Comparison of ENCODE assay signal across 11 cellular contexts in genomic region chr4:94525993-94526740, GRCh38.
DNase-seq lines count a peak whose midpoint lies in the region; ATAC-seq and TF ChIP-seq lines count a peak whose summit lies in the region.
"Had no signal": no experiment of that assay in that cellular context is flagged by ENCODE, and none has a peak within 500 bp of the region (broad histone marks: within the 10 kb centered on the region; RNA-seq: fewer than 3 reads in every experiment).

No MANE protein-coding gene starts in this region.

- H3K27me3 ChIP-seq in thyroid gland (no peaks in the 10 kb centered on the region), ovary (no peaks in the 10 kb centered on the region)

- H3K27me3 Mint-ChIP-seq in activated CD4-positive, alpha-beta memory T cell treated with anti-CD3 and anti-CD28 coated beads for 36 hours = no peaks in the 10 kb centered on the region
- H3K27me3 Mint-ChIP-seq: activated CD4-positive, alpha-beta T cell treated with anti-CD3 and anti-CD28 coated beads, Interleukin-2, amount 10 ng/mL, durations not matched to agents 24 days and 14 days had no signal

- peaks cover 8 to 29% of the 10 kb centered on the region in 2 donors for H3K4me1 ChIP-seq in thyroid gland
- H3K4me1 ChIP-seq in ovary (ENCODE audit: insufficient read depth) = peaks cover 5% of the 10 kb centered on the region

- POLR2A ChIA-PET in activated CD4-positive, alpha-beta memory T cell treated with anti-CD3 and anti-CD28 coated beads for 36 hours (lab: Charles Lee) = no interaction called here

- peak in 1 of 2 donors; percentile 7 for TF ChIP-seq POLR2A in thyroid gland (IDR thresholded peaks at IDR 0.05)
- TF ChIP-seq POLR2A in GM18505 (IDR thresholded peaks at IDR 0.05; ENCODE audit: borderline replicate concordance, extremely low read depth, insufficient read depth, insufficient read length) = no peak
- TF ChIP-seq POLR2A in ovary (IDR thresholded peaks at IDR 0.05) = no peak

- H3K9me3 Mint-ChIP-seq in activated CD4-positive, alpha-beta memory T cell treated with anti-CD3 and anti-CD28 coated beads for 36 hours = no peaks in the 10 kb centered on the region
- H3K9me3 Mint-ChIP-seq: activated CD4-positive, alpha-beta T cell treated with anti-CD3 and anti-CD28 coated beads, Interleukin-2, amount 10 ng/mL, durations not matched to agents 24 days and 14 days had no signal

- H3K36me3 ChIP-seq in thyroid gland (no peaks in the 10 kb centered on the region), ovary (no peaks in the 10 kb centered on the region)

- CTCF ChIA-PET in activated CD4-positive, alpha-beta memory T cell treated with anti-CD3 and anti-CD28 coated beads for 36 hours (lab: Charles Lee) = no interaction called here

- H3K9me3 ChIP-seq in thyroid gland (no peaks in the 10 kb centered on the region), ovary (no peaks in the 10 kb centered on the region)

- DNase-seq in fibroblast of villous mesenchyme (ENCODE audit: low read depth) (peak; percentile 97), thyroid gland (no peak), HUDEP-2 (lab: John Stamatoyannopoulos, UW; ENCODE audit: unreplicated experiment in 76 of 76) (no peak), ovary (no peak)
- DNase-seq in activated CD4-positive, alpha-beta memory T cell treated with anti-CD3 and anti-CD28 coated beads for 36 hours = no peak
- DNase-seq: activated CD4-positive, alpha-beta T cell treated with anti-CD3 and anti-CD28 coated beads, Interleukin-2, amount 10 ng/mL, durations not matched to agents 24 days and 14 days; erythroblast; NCI-H2081 had no signal

- TF ChIP-seq EP300 in ovary (IDR thresholded peaks at IDR 0.05) = no peak

- peaks cover 5% of the 10 kb centered on the region for H3K36me3 Mint-ChIP-seq in activated CD4-positive, alpha-beta memory T cell treated with anti-CD3 and anti-CD28 coated beads for 36 hours

- peak overlapping the region; percentile 60 to 77 (median 72) for H3K27ac ChIP-seq in thyroid gland
- peak overlapping the region in 1 of 2 donors; percentile 37 for H3K27ac ChIP-seq in ovary

- intact Hi-C loops in thyroid gland (cut with DNase I) = no loop called here
- intact Hi-C loops in activated CD4-positive, alpha-beta memory T cell treated with anti-CD3 and anti-CD28 coated beads for 36 hours (cut with micrococcal nuclease) = no loop called here
- intact Hi-C loops in ovary (cut with DNase I) = no loop called here

- H3K4me1 Mint-ChIP-seq in activated CD4-positive, alpha-beta memory T cell treated with anti-CD3 and anti-CD28 coated beads for 36 hours (ENCODE audit: low read depth) = peaks cover 2% of the 10 kb centered on the region

- H3K27ac Mint-ChIP-seq in activated CD4-positive, alpha-beta memory T cell treated with anti-CD3 and anti-CD28 coated beads for 36 hours = no peak overlapping the region
- H3K27ac Mint-ChIP-seq: activated CD4-positive, alpha-beta T cell treated with anti-CD3 and anti-CD28 coated beads, Interleukin-2, amount 10 ng/mL, durations not matched to agents 24 days and 14 days had no signal

- no peak for TF ChIP-seq CTCF in fibroblast of villous mesenchyme (IDR thresholded peaks at IDR 0.05; ENCODE audit: insufficient read depth, low read depth, low read length)
- TF ChIP-seq CTCF in thyroid gland (IDR thresholded peaks at IDR 0.05) = no peak
- TF ChIP-seq CTCF in ovary (IDR thresholded peaks at IDR 0.05) = no peak

- 39 to 45% methylated on average over 3 of the region's 3 CpGs for WGBS in thyroid gland, 2 donors
- WGBS in ovary, 3 donors = 6 to 13% (median 11%) methylated on average over 3 of the region's 3 CpGs

- H3K4me3 Mint-ChIP-seq in activated CD4-positive, alpha-beta memory T cell treated with anti-CD3 and anti-CD28 coated beads for 36 hours = no peak overlapping the region
- H3K4me3 Mint-ChIP-seq: activated CD4-positive, alpha-beta T cell treated with anti-CD3 and anti-CD28 coated beads, Interleukin-2, amount 10 ng/mL, durations not matched to agents 24 days and 14 days had no signal

- H3K4me3 ChIP-seq in fibroblast of villous mesenchyme (ENCODE audit: low read depth, low read length) (no peak overlapping the region), thyroid gland (replicated peaks in 1 of 3) (no peak overlapping the region), ovary (no peak overlapping the region)

- ATAC-seq in GM19455 (IDR thresholded peaks at IDR 0.05; ENCODE audit: unreplicated experiment) (peak; percentile 67), HG03280 (IDR thresholded peaks at IDR 0.05; ENCODE audit: unreplicated experiment) (peak; percentile 80), GM18505 (IDR thresholded peaks at IDR 0.05; ENCODE audit: unreplicated experiment) (no peak)
